8 cellular contexts compared by ENCODE assay signal in genomic region chr1:52551476-52552235, GRCh38. TPM values are rescaled to one million over a fixed set of nuclear protein-coding genes. Genes with fewer than 3 reads are reported as not detected.
A peak's percentile ranks its signal among the peaks of the same experiment; 100 is the strongest.
DNase-seq lines count a peak whose midpoint lies in the region; ATAC-seq, FAIRE-seq and TF ChIP-seq lines count a peak whose summit lies in the region.

No MANE protein-coding gene starts in this region.

- no peak overlapping the region for H3K23ac ChIP-seq in mesenchymal stem cell (ENCODE audit: low read length in 2 of 2)

- POLR2A ChIA-PET in T-cell (lab: Charles Lee), result interaction anchor here in 1 of 2 donors (0.7 kb wide), 1 partner anchor 505 kb away, joined by 4 read pairs; no protein-coding TSS in a partner anchor

- H3K9me3 Mint-ChIP-seq in T-cell, result no peaks in the 10 kb centered on the region

- no peaks in the 10 kb centered on the region for H3K36me3 ChIP-seq in mesenchymal stem cell (ENCODE audit: control insufficient read depth in 1 of 2, insufficient read depth in 2 of 2, low read depth in 1 of 2, low read length in 2 of 2)
- H3K36me3 ChIP-seq in suprapubic skin, result no peaks in the 10 kb centered on the region

- no peak overlapping the region for H2BK5ac ChIP-seq in mesenchymal stem cell (ENCODE audit: low read depth, low read length, poor library complexity, severe bottlenecking)

- in situ Hi-C loops in ACHN (cut with HindIII; ENCODE audit: low pct_ligation_motif_present, low pct_unique_long_range_greater_than_20kb, low sequenced_read_pairs), result no loop called here

- H3K27ac Mint-ChIP-seq in T-cell, result no peak overlapping the region

- H3K4me2 ChIP-seq in mesenchymal stem cell (ENCODE audit: low read length, poor library complexity, severe bottlenecking), result peak overlapping the region; percentile 93

- TF ChIP-seq POLR2A in suprapubic skin (IDR thresholded peaks at IDR 0.05) (no peak), GM12891 (IDR thresholded peaks at IDR 0.05; ENCODE audit: low read depth, low read length) (no peak)

- H3K4me3 Mint-ChIP-seq in T-cell, result no peak overlapping the region

- H3K4me1 Mint-ChIP-seq in T-cell, result peaks cover 52 to 53% (median 52%) of the 10 kb centered on the region in 3 donors

- H3K14ac ChIP-seq in mesenchymal stem cell (ENCODE audit: low read length in 2 of 2), result no peak overlapping the region

- H4K8ac ChIP-seq in mesenchymal stem cell (ENCODE audit: low read length), result no peak overlapping the region

- no peak overlapping the region for H4K91ac ChIP-seq in mesenchymal stem cell (ENCODE audit: low read length)

- peak overlapping the region; percentile 91 for H3K9ac ChIP-seq in mesenchymal stem cell (ENCODE audit: low read length)

- H2BK120ac ChIP-seq in mesenchymal stem cell (ENCODE audit: low read depth, low read length), result no peak overlapping the region

- H2AK5ac ChIP-seq in mesenchymal stem cell (ENCODE audit: low read length, severe bottlenecking), result no peak overlapping the region

- CTCF ChIA-PET in T-cell (lab: Charles Lee), result no interaction called here

- H3K27me3 ChIP-seq in HL-60 (ENCODE audit: insufficient read depth, poor library complexity, severe bottlenecking), result no peaks in the 10 kb centered on the region
- H3K27me3 ChIP-seq in mesenchymal stem cell (ENCODE audit: control insufficient read depth in 1 of 2, insufficient read depth in 1 of 2, low read length in 2 of 2), result no peaks in the 10 kb centered on the region
- H3K27me3 ChIP-seq in suprapubic skin, result no peaks in the 10 kb centered on the region

- H3K79me1 ChIP-seq in mesenchymal stem cell (replicated peaks; ENCODE audit: low read length, poor library complexity, severe bottlenecking), result peaks cover 3% of the 10 kb centered on the region

- H3K27ac ChIP-seq in HL-60 (replicated peaks) (peak overlapping the region; percentile 81), mesenchymal stem cell (ENCODE audit: low read length, poor library complexity, severe bottlenecking) (no peak overlapping the region), suprapubic skin (peak overlapping the region; percentile 93)

- ATAC-seq in T-cell (replicated peaks in 1 of 4), result no peak

- H3K4ac ChIP-seq in mesenchymal stem cell (ENCODE audit: low read depth in 1 of 2, low read length in 2 of 2), result no peak overlapping the region

- TF ChIP-seq CTCF in HL-60 (IDR thresholded peaks at IDR 0.05; ENCODE audit: insufficient read depth, low read length) (no peak), suprapubic skin (IDR thresholded peaks at IDR 0.05) (no peak)

- no peak for FAIRE-seq in GM12891 (lab: Jason Lieb, UNC)

- no peak overlapping the region for H2BK12ac ChIP-seq in mesenchymal stem cell (ENCODE audit: low read length in 2 of 2)

- peak; percentile 12 for DNase-seq in ACHN
- DNase-seq in HL-60 (ENCODE audit: low read depth in 1 of 2, low spot score in 1 of 2), result no peak
- peak in 33 of 34 experiments; percentile 4 to 45 (median 29) for DNase-seq in T-cell
- peak; percentile 38 for DNase-seq in cerebellar cortex (ENCODE audit: low spot score)
- peak; percentile 78 for DNase-seq in mesenchymal stem cell
- DNase-seq in suprapubic skin (ENCODE audit: low spot score in 2 of 2), result no peak
- DNase-seq in GM12891 (ENCODE audit: insufficient read length, low spot score), result no peak
- DNase-seq in NK-92 (lab: John Stamatoyannopoulos, UW; ENCODE audit: unreplicated experiment), result no peak

- H3K4me1 ChIP-seq in mesenchymal stem cell (ENCODE audit: control insufficient read depth, insufficient read depth, low read depth, low read length), result no peaks in the 10 kb centered on the region
- H3K4me1 ChIP-seq in suprapubic skin, result peaks cover 36% of the 10 kb centered on the region

- H2AFZ ChIP-seq in mesenchymal stem cell (ENCODE audit: low read depth, low read length), result no peak overlapping the region

- H3K9me3 ChIP-seq in mesenchymal stem cell (ENCODE audit: control insufficient read depth, low read length), result no peaks in the 10 kb centered on the region
- no peaks in the 10 kb centered on the region for H3K9me3 ChIP-seq in suprapubic skin

- 10% methylated on average over 16 of the region's 20 CpGs for WGBS in mesenchymal stem cell
- WGBS in suprapubic skin, result 7% methylated on average over 20 of the region's 20 CpGs

- no peaks in the 10 kb centered on the region for H3K27me3 Mint-ChIP-seq in T-cell

- H3K18ac ChIP-seq in mesenchymal stem cell (ENCODE audit: low read depth in 1 of 2, low read length in 2 of 2), result no peak overlapping the region

- no peak overlapping the region for H2BK15ac ChIP-seq in mesenchymal stem cell (ENCODE audit: low read depth, poor library complexity, severe bottlenecking)

- peak overlapping the region; percentile 87 for H3K4me3 ChIP-seq in HL-60 (replicated peaks; ENCODE audit: insufficient read depth, low read length)
- H3K4me3 ChIP-seq in mesenchymal stem cell (ENCODE audit: insufficient read depth in 1 of 2, low read depth in 1 of 2, low read length in 2 of 2), result peak overlapping the region in 1 of 2 experiments; percentile 83
- peak overlapping the region; percentile 95 for H3K4me3 ChIP-seq in suprapubic skin

- H3K36me3 Mint-ChIP-seq in T-cell, result no peaks in the 10 kb centered on the region

- no peak for TF ChIP-seq EP300 in suprapubic skin (IDR thresholded peaks at IDR 0.05)

TF ChIP-seq in GM12891, 5 proteins besides CTCF, POLR2A, EP300 and RAD21:
- TF ChIP-seq SPI1 (IDR thresholded peaks at IDR 0.05; ENCODE audit: low read depth, low read length) (no peak), TAF1 (IDR thresholded peaks at IDR 0.05; ENCODE audit: low read depth, low read length) (no peak), POLR2AphosphoS5 (IDR thresholded peaks at IDR 0.05; ENCODE audit: low read depth, low read length) (no peak), POU2F2 (IDR thresholded peaks at IDR 0.05; ENCODE audit: low read depth, low read length) (no peak), PAX5 (IDR thresholded peaks at IDR 0.05; ENCODE audit: insufficient read depth, low read length, severe bottlenecking) (no peak)
TF ChIP-seq in GM12891: peak in this region for 0.

RNA-seq across cellular contexts. Expression of gene TUT4, which starts 1.2 kb away (rescaled TPM):
- 100 to 1,000 TPM; 109 to 143 (median 129) TPM for total RNA-seq in T-cell
- 17.9 TPM for polyA plus RNA-seq in mesenchymal stem cell (2013, experiment 1 of 2)
- polyA plus RNA-seq in mesenchymal stem cell (2013, experiment 2 of 2), result 18.2 TPM
- 100 to 1,000 TPM in 1 of 4 donors, 10 to 100 TPM in 3; 56.9 to 232 (median 67.9) TPM for total RNA-seq in suprapubic skin
- polyA plus RNA-seq in GM12891 (2012; ENCODE audit: low read depth, missing spikeins), result 20.5 TPM

RNA-seq across cellular contexts. Expression of gene GPX7, which starts 50.5 kb away (rescaled TPM):
- total RNA-seq in T-cell, result 10 to 100 TPM; 13.4 to 28.1 (median 22.9) TPM
- 35.3 TPM for polyA plus RNA-seq in mesenchymal stem cell (2013, experiment 1 of 2)
- polyA plus RNA-seq in mesenchymal stem cell (2013, experiment 2 of 2), result 36.1 TPM
- 10 to 100 TPM in 1 of 4 donors, 1 to 10 TPM in 3; 3.1 to 11.1 (median 7.5) TPM for total RNA-seq in suprapubic skin
- polyA plus RNA-seq in GM12891 (2012; ENCODE audit: low read depth, missing spikeins), result 20.4 TPM

Comparison
In these comparisons a context has a peak if more than half of its experiments do, and no peak if none do; other contexts are left out.
1. DNase-seq: peak in ACHN (single experiment), T-cell (33 of 34), cerebellar cortex (single experiment) and mesenchymal stem cell (single experiment); none in HL-60 (0 of 2), suprapubic skin (0 of 2), GM12891 (single experiment) and NK-92 (single experiment).